ENCODE assay signal across 1 cellular context in genomic region chr16:88580371-88580770, GRCh38.
TF ChIP-seq lines count a peak whose summit lies in the region.

No MANE protein-coding gene starts in this region.

TF ChIP-seq in HepG2, 621 proteins besides CTCF, POLR2A, EP300 and RAD21:
- TF ChIP-seq ZNF768 (CRISPR knock-in tag; IDR thresholded peaks at IDR 0.05) = peak; percentile 22; the same call in 1 of the 2 replicates
- no peak for TF ChIP-seq AHR (CRISPR knock-in tag; IDR thresholded peaks at IDR 0.05)
- TF ChIP-seq BCLAF1 (IDR thresholded peaks at IDR 0.05) = no peak
- no peak for TF ChIP-seq ZEB1 (IDR thresholded peaks at IDR 0.05; ENCODE audit: insufficient replicate concordance, low read depth)
- TF ChIP-seq CERS6 (CRISPR knock-in tag; IDR thresholded peaks at IDR 0.05) = no peak
- TF ChIP-seq ZIK1 (CRISPR knock-in tag; IDR thresholded peaks at IDR 0.05; ENCODE audit: borderline replicate concordance, low read depth) = no peak
- no peak for TF ChIP-seq HCFC1 (IDR thresholded peaks at IDR 0.05; ENCODE audit: low read depth, low read length)
